ENCODE assay signal across 9 cellular contexts in genomic region chr18:3061581-3062416, GRCh38. TPM values are rescaled to one million over a fixed set of nuclear protein-coding genes. Genes with fewer than 3 reads are reported as not detected.
DNase-seq lines count a peak whose midpoint lies in the region; ATAC-seq lines count a peak whose summit lies in the region.
"Had no signal": no experiment of that assay in that cellular context is flagged by ENCODE, and none has a peak within 500 bp of the region (broad histone marks: within the 10 kb centered on the region; RNA-seq: fewer than 3 reads in every experiment).

No MANE protein-coding gene starts in this region.

- H3K4me1 ChIP-seq in CD4-positive, CD25-positive, alpha-beta regulatory T cell (ENCODE audit: control insufficient read depth, insufficient read depth, low read length, poor library complexity, severe bottlenecking): peaks cover 56% of the 10 kb centered on the region
- H3K4me1 ChIP-seq in SJCRH30: no peaks in the 10 kb centered on the region; the same call in 1 of the 2 replicates
- H3K4me1 ChIP-seq: BE2C had no signal

- H3K4me3 Mint-ChIP-seq in CD4-positive, CD25-positive, alpha-beta regulatory T cell: peak overlapping the region; percentile 61 to 78 (median 64)
- H3K4me3 Mint-ChIP-seq in activated T-helper 2 cell treated with anti-CD3 and anti-CD28 coated beads, Interferon-gamma antibody, Interleukin-2, Interleukin-4, amounts not matched to agents 10 μg/mL and 5 μg/mL and 100 μg/mL, durations not matched to agents 14 hours and 24 hours and 36 hours (ENCODE audit: low read depth): peak overlapping the region; percentile 77
- H3K4me3 Mint-ChIP-seq in naive thymus-derived CD8-positive, alpha-beta T cell: peak overlapping the region; percentile 52 to 86 (median 79)

- H3K36me3 ChIP-seq in CD4-positive, CD25-positive, alpha-beta regulatory T cell (ENCODE audit: control insufficient read depth, insufficient read depth, low read length): no peaks in the 10 kb centered on the region
- H3K36me3 ChIP-seq in SJCRH30: no peaks in the 10 kb centered on the region
- H3K36me3 ChIP-seq: BE2C had no signal

- peaks cover 1% of the 10 kb centered on the region for H3K36me3 Mint-ChIP-seq in CD4-positive, CD25-positive, alpha-beta regulatory T cell
- H3K36me3 Mint-ChIP-seq in activated T-helper 2 cell treated with anti-CD3 and anti-CD28 coated beads, Interferon-gamma antibody, Interleukin-2, Interleukin-4, amounts not matched to agents 10 μg/mL and 5 μg/mL and 100 μg/mL, durations not matched to agents 14 hours and 24 hours and 36 hours (ENCODE audit: low read depth): peaks cover 4% of the 10 kb centered on the region
- peaks cover 0 to 3% (median 3%) of the 10 kb centered on the region in 3 donors for H3K36me3 Mint-ChIP-seq in naive thymus-derived CD8-positive, alpha-beta T cell

- no peaks in the 10 kb centered on the region for H3K9me3 Mint-ChIP-seq in CD4-positive, CD25-positive, alpha-beta regulatory T cell
- no peaks in the 10 kb centered on the region for H3K9me3 Mint-ChIP-seq in activated T-helper 2 cell treated with anti-CD3 and anti-CD28 coated beads, Interferon-gamma antibody, Interleukin-2, Interleukin-4, amounts not matched to agents 10 μg/mL and 5 μg/mL and 100 μg/mL, durations not matched to agents 14 hours and 24 hours and 36 hours
- no peaks in the 10 kb centered on the region for H3K9me3 Mint-ChIP-seq in naive thymus-derived CD8-positive, alpha-beta T cell

- DNase-seq in CD4-positive, CD25-positive, alpha-beta regulatory T cell: peak in 1 of 3 donors; percentile 51
- peak; percentile 43 for DNase-seq in activated T-helper 2 cell treated with anti-CD3 and anti-CD28 coated beads, Interferon-gamma antibody, Interleukin-2, Interleukin-4, amounts not matched to agents 10 μg/mL and 5 μg/mL and 100 μg/mL, durations not matched to agents 14 hours and 24 hours and 36 hours (ENCODE audit: low spot score)
- peak in 4 of 10 donors; percentile 12 to 45 (median 27) for DNase-seq in naive thymus-derived CD8-positive, alpha-beta T cell
- no peak for DNase-seq in SJCRH30
- DNase-seq in RKO (ENCODE audit: low spot score): no peak
- no peak for DNase-seq in effector CD4-positive, alpha-beta T cell
- no peak for DNase-seq in GOT3 (lab: John Stamatoyannopoulos, UW)
- DNase-seq: BE2C had no signal

- H3K27ac Mint-ChIP-seq in CD4-positive, CD25-positive, alpha-beta regulatory T cell: peak overlapping the region; percentile 84 to 99 (median 97)
- peak overlapping the region; percentile 100 for H3K27ac Mint-ChIP-seq in activated T-helper 2 cell treated with anti-CD3 and anti-CD28 coated beads, Interferon-gamma antibody, Interleukin-2, Interleukin-4, amounts not matched to agents 10 μg/mL and 5 μg/mL and 100 μg/mL, durations not matched to agents 14 hours and 24 hours and 36 hours
- H3K27ac Mint-ChIP-seq in naive thymus-derived CD8-positive, alpha-beta T cell: peak overlapping the region; percentile 85 to 99 (median 97)

- peaks cover 35 to 64% (median 42%) of the 10 kb centered on the region in 4 donors for H3K4me1 Mint-ChIP-seq in CD4-positive, CD25-positive, alpha-beta regulatory T cell
- peaks cover 60% of the 10 kb centered on the region for H3K4me1 Mint-ChIP-seq in activated T-helper 2 cell treated with anti-CD3 and anti-CD28 coated beads, Interferon-gamma antibody, Interleukin-2, Interleukin-4, amounts not matched to agents 10 μg/mL and 5 μg/mL and 100 μg/mL, durations not matched to agents 14 hours and 24 hours and 36 hours (ENCODE audit: low read depth)
- H3K4me1 Mint-ChIP-seq in naive thymus-derived CD8-positive, alpha-beta T cell: peaks cover 29 to 69% (median 55%) of the 10 kb centered on the region in 4 donors

- POLR2A ChIA-PET in naive thymus-derived CD8-positive, alpha-beta T cell (lab: Charles Lee): interaction anchor here (0.7 to 5.9 kb wide), 15 partner anchors 20 to 460 kb away, joined by 3 to 44 read pairs (median 5); partner anchors contain the start of genes LPIN2 and MYL12A

- peak overlapping the region; percentile 93 for H3K27ac ChIP-seq in CD4-positive, CD25-positive, alpha-beta regulatory T cell (ENCODE audit: insufficient read depth, low read length, poor library complexity, severe bottlenecking)
- no peak overlapping the region for H3K27ac ChIP-seq in SJCRH30

- ATAC-seq in CD4-positive, CD25-positive, alpha-beta regulatory T cell (ENCODE audit: low read depth in 2 of 2): no peak
- ATAC-seq in HG03442 (IDR thresholded peaks at IDR 0.05; ENCODE audit: unreplicated experiment): peak; percentile 46
- ATAC-seq in naive thymus-derived CD8-positive, alpha-beta T cell: peak; percentile 11 to 35

- no peaks in the 10 kb centered on the region for H3K27me3 Mint-ChIP-seq in CD4-positive, CD25-positive, alpha-beta regulatory T cell
- H3K27me3 Mint-ChIP-seq in activated T-helper 2 cell treated with anti-CD3 and anti-CD28 coated beads, Interferon-gamma antibody, Interleukin-2, Interleukin-4, amounts not matched to agents 10 μg/mL and 5 μg/mL and 100 μg/mL, durations not matched to agents 14 hours and 24 hours and 36 hours (ENCODE audit: low read depth): no peaks in the 10 kb centered on the region
- H3K27me3 Mint-ChIP-seq in naive thymus-derived CD8-positive, alpha-beta T cell: no peaks in the 10 kb centered on the region

- intact Hi-C loops in activated T-helper 2 cell treated with anti-CD3 and anti-CD28 coated beads, Interferon-gamma antibody, Interleukin-2, Interleukin-4, amounts not matched to agents 10 μg/mL and 5 μg/mL and 100 μg/mL, durations not matched to agents 14 hours and 24 hours and 36 hours (cut with micrococcal nuclease): loop anchor here (1.0 to 10.0 kb wide), 9 partner anchors 48 to 487 kb away; partner anchors contain the start of genes LPIN2, METTL4 and NDC80

- peak overlapping the region; percentile 65 for H3K4me3 ChIP-seq in CD4-positive, CD25-positive, alpha-beta regulatory T cell (ENCODE audit: low read depth, low read length)
- H3K4me3 ChIP-seq in SJCRH30: no peak overlapping the region

- no peaks in the 10 kb centered on the region for H3K9me3 ChIP-seq in CD4-positive, CD25-positive, alpha-beta regulatory T cell (ENCODE audit: control insufficient read depth in 2 of 2, low read length in 2 of 2)
- no peaks in the 10 kb centered on the region for H3K9me3 ChIP-seq in SJCRH30 (replicated peaks)
- H3K9me3 ChIP-seq: BE2C had no signal

- H3K27me3 ChIP-seq in CD4-positive, CD25-positive, alpha-beta regulatory T cell (ENCODE audit: control insufficient read depth, insufficient read depth, low read length): no peaks in the 10 kb centered on the region
- no peaks in the 10 kb centered on the region for H3K27me3 ChIP-seq in SJCRH30
- H3K27me3 ChIP-seq: BE2C had no signal

RNA-seq across cellular contexts. Expression of gene LPIN2, which starts 48.9 kb away (rescaled TPM):
- 61.2 TPM for total RNA-seq in CD4-positive, CD25-positive, alpha-beta regulatory T cell
- 10 to 100 TPM; 39.3 to 52.7 (median 44.8) TPM for polyA plus RNA-seq in CD4-positive, CD25-positive, alpha-beta regulatory T cell
- 87.9 and 95.9 TPM in 2 replicates for total RNA-seq in activated T-helper 2 cell treated with anti-CD3 and anti-CD28 coated beads, Interferon-gamma antibody, Interleukin-2, Interleukin-4, amounts not matched to agents 10 μg/mL and 5 μg/mL and 100 μg/mL, durations not matched to agents 14 hours and 24 hours and 36 hours
- 10 to 100 TPM; 57.4 to 59.6 TPM for total RNA-seq in naive thymus-derived CD8-positive, alpha-beta T cell
- polyA plus RNA-seq in naive thymus-derived CD8-positive, alpha-beta T cell: 10 to 100 TPM; 38.6 to 54.9 (median 50.8) TPM
- 15.3 and 16.7 TPM in 2 replicates for total RNA-seq in SJCRH30 (2014; rRNA removed; shearing (Covaris generic))

Comparison
In these comparisons a context has a peak if more than half of its experiments do, and no peak if none do; other contexts are left out.
1. ATAC-seq: peak in HG03442 (single experiment) and naive thymus-derived CD8-positive, alpha-beta T cell (2 of 2); none in CD4-positive, CD25-positive, alpha-beta regulatory T cell (0 of 2).
2. Peak in every context shown above with its lines, with median percentiles within 50 percentile points of each other: H3K27ac Mint-ChIP-seq and H3K4me3 Mint-ChIP-seq.